29 cellular contexts compared by ENCODE assay signal in genomic region chr1:182974792-182975191, GRCh38. TPM values are rescaled to one million over a fixed set of nuclear protein-coding genes. Genes with fewer than 3 reads are reported as not detected.
A peak's percentile ranks its signal among the peaks of the same experiment; 100 is the strongest.
DNase-seq lines count a peak whose midpoint lies in the region; ATAC-seq and TF ChIP-seq lines count a peak whose summit lies in the region.
"Had no signal": no experiment of that assay in that cellular context is flagged by ENCODE, and none has a peak within 500 bp of the region (broad histone marks: within the 10 kb centered on the region; RNA-seq: fewer than 3 reads in every experiment).

No MANE protein-coding gene starts in this region.

- TF ChIP-seq CTCF in Calu3 (IDR thresholded peaks at IDR 0.05; ENCODE audit: unreplicated experiment): no peak
- TF ChIP-seq CTCF in omental fat pad (IDR thresholded peaks at IDR 0.05): no peak
- no peak for TF ChIP-seq CTCF in esophagus squamous epithelium (IDR thresholded peaks at IDR 0.05)
- TF ChIP-seq CTCF in breast epithelium (IDR thresholded peaks at IDR 0.05): no peak

- BruUV-seq in Calu3 (replicated peaks; lab: Mats Ljungman, UMichigan): no TSS peak

- POLR2A ChIA-PET in CD8-positive, alpha-beta memory T cell (lab: Charles Lee): no interaction called here

- intact Hi-C loops in Calu3 (cut with micrococcal nuclease; ENCODE audit: unreplicated experiment) (loop anchor here (5.0 kb wide), 1 partner anchor 188 kb away; no protein-coding TSS in a partner anchor), esophagus squamous epithelium (cut with DNase I) (no loop called here), breast epithelium (cut with DNase I; ENCODE audit: low total_unique reads) (no loop called here)

- peaks cover 59% of the 10 kb centered on the region for H3K4me1 Mint-ChIP-seq in Calu3 (ENCODE audit: low read depth, unreplicated experiment)
- H3K4me1 Mint-ChIP-seq in CD8-positive, alpha-beta memory T cell: no peaks in the 10 kb centered on the region
- H3K4me1 Mint-ChIP-seq in stimulated activated naive B cell treated with anti-CD40 and anti-IgM and Interleukin-4, amounts not matched to agents 10 μg/mL and 1 μg/mL and 100 μg/mL, for 72 hours: no peaks in the 10 kb centered on the region
- H3K4me1 Mint-ChIP-seq: activated CD4-positive, alpha-beta memory T cell treated with anti-CD3 and anti-CD28 coated beads, Interleukin-2, amount 10 ng/mL, durations not matched to agents 7 days and 5 days; naive B cell had no signal

- no peak overlapping the region for H3K27ac ChIP-seq in CD8-positive, alpha-beta memory T cell (ENCODE audit: low read depth, low read length)
- H3K27ac ChIP-seq in esophagus squamous epithelium (no peak overlapping the region), breast epithelium (no peak overlapping the region)
- H3K27ac ChIP-seq: hepatocyte, KMS-11, upper lobe of left lung had no signal

- no peak overlapping the region for H3K4me3 ChIP-seq in CD8-positive, alpha-beta memory T cell (ENCODE audit: low read length)
- H3K4me3 ChIP-seq in esophagus squamous epithelium (no peak overlapping the region), breast epithelium (no peak overlapping the region)
- H3K4me3 ChIP-seq: hepatocyte, upper lobe of left lung had no signal

- H3K9me3 ChIP-seq in CD8-positive, alpha-beta memory T cell (ENCODE audit: low read length): no peaks in the 10 kb centered on the region
- H3K9me3 ChIP-seq in esophagus squamous epithelium: no peaks in the 10 kb centered on the region
- no peaks in the 10 kb centered on the region for H3K9me3 ChIP-seq in breast epithelium
- H3K9me3 ChIP-seq: upper lobe of left lung had no signal

- TF ChIP-seq POLR2A in esophagus squamous epithelium (IDR thresholded peaks at IDR 0.05): no peak
- no peak for TF ChIP-seq POLR2A in breast epithelium (IDR thresholded peaks at IDR 0.05)

- ATAC-seq in omental fat pad (ENCODE audit: low FRiP score): peak; percentile 41
- no peak for ATAC-seq in stimulated activated naive B cell treated with anti-CD40 and anti-IgM and Interleukin-4, amounts not matched to agents 10 μg/mL and 1 μg/mL and 100 μg/mL, for 72 hours (replicated peaks)
- ATAC-seq: right cardiac atrium had no signal

- H3K4me1 ChIP-seq in CD8-positive, alpha-beta memory T cell (ENCODE audit: insufficient read depth, low read length): no peaks in the 10 kb centered on the region
- no peaks in the 10 kb centered on the region for H3K4me1 ChIP-seq in esophagus squamous epithelium
- no peaks in the 10 kb centered on the region for H3K4me1 ChIP-seq in breast epithelium
- H3K4me1 ChIP-seq: upper lobe of left lung had no signal

- DNase-seq in Calu3: no peak
- DNase-seq in NCI-H226: peak; percentile 50
- DNase-seq in fibroblast of peridontal ligament (ENCODE audit: extremely low read depth): peak; percentile 25
- no peak for DNase-seq in omental fat pad (ENCODE audit: low spot score)
- DNase-seq in CD8-positive, alpha-beta memory T cell: no peak
- no peak for DNase-seq in esophagus squamous epithelium (lab: John Stamatoyannopoulos, UW)
- DNase-seq in breast epithelium (ENCODE audit: low spot score in 2 of 2): no peak
- DNase-seq in stimulated activated naive B cell treated with anti-CD40 and anti-IgM and Interleukin-4, amounts not matched to agents 10 μg/mL and 1 μg/mL and 100 μg/mL, for 72 hours: no peak
- DNase-seq: activated CD4-positive, alpha-beta memory T cell treated with anti-CD3 and anti-CD28 coated beads, Interleukin-2, amount 10 ng/mL, durations not matched to agents 7 days and 5 days; activated CD4-positive, CD25-positive, alpha-beta regulatory T cell; activated gamma-delta T cell treated with Interleukin-2 at 50 U/mL for 16 hours; C1 segment of cervical spinal cord; kidney; naive B cell; NCI-H1048; NCI-H187 treated with DMSO at 0.1 percent for 48 hours; NCI-H2227 treated with DMSO at 0.1 percent for 48 hours; NCI-H774; right cardiac atrium; Right ventricle myocardium superior; T1000; upper lobe of left lung had no signal

- no peaks in the 10 kb centered on the region for H3K27me3 Mint-ChIP-seq in Calu3 (ENCODE audit: unreplicated experiment)
- peaks cover 2 to 7% of the 10 kb centered on the region in 2 donors for H3K27me3 Mint-ChIP-seq in CD8-positive, alpha-beta memory T cell
- peaks cover 0 to 7% of the 10 kb centered on the region in 2 donors for H3K27me3 Mint-ChIP-seq in stimulated activated naive B cell treated with anti-CD40 and anti-IgM and Interleukin-4, amounts not matched to agents 10 μg/mL and 1 μg/mL and 100 μg/mL, for 72 hours
- H3K27me3 Mint-ChIP-seq: dendritic cell treated with granulocyte-macrophage colony-stimulating factor and Interleukin-4, amounts not matched to agents 40 ng/mL and 50 ng/mL, for 4 days; naive B cell had no signal

- H3K4me3 Mint-ChIP-seq in Calu3 (ENCODE audit: low read depth, unreplicated experiment): no peak overlapping the region
- no peak overlapping the region for H3K4me3 Mint-ChIP-seq in CD8-positive, alpha-beta memory T cell
- no peak overlapping the region for H3K4me3 Mint-ChIP-seq in stimulated activated naive B cell treated with anti-CD40 and anti-IgM and Interleukin-4, amounts not matched to agents 10 μg/mL and 1 μg/mL and 100 μg/mL, for 72 hours
- H3K4me3 Mint-ChIP-seq: activated CD4-positive, alpha-beta memory T cell treated with anti-CD3 and anti-CD28 coated beads, Interleukin-2, amount 10 ng/mL, durations not matched to agents 7 days and 5 days; dendritic cell treated with granulocyte-macrophage colony-stimulating factor and Interleukin-4, amounts not matched to agents 40 ng/mL and 50 ng/mL, for 4 days; naive B cell had no signal

- H3K9me3 Mint-ChIP-seq in Calu3 (ENCODE audit: low read depth, unreplicated experiment): no peaks in the 10 kb centered on the region
- no peaks in the 10 kb centered on the region for H3K9me3 Mint-ChIP-seq in CD8-positive, alpha-beta memory T cell
- no peaks in the 10 kb centered on the region for H3K9me3 Mint-ChIP-seq in stimulated activated naive B cell treated with anti-CD40 and anti-IgM and Interleukin-4, amounts not matched to agents 10 μg/mL and 1 μg/mL and 100 μg/mL, for 72 hours
- H3K9me3 Mint-ChIP-seq: activated CD4-positive, alpha-beta memory T cell treated with anti-CD3 and anti-CD28 coated beads, Interleukin-2, amount 10 ng/mL, durations not matched to agents 7 days and 5 days; dendritic cell treated with granulocyte-macrophage colony-stimulating factor and Interleukin-4, amounts not matched to agents 40 ng/mL and 50 ng/mL, for 4 days; naive B cell had no signal

- H3K36me3 ChIP-seq in CD8-positive, alpha-beta memory T cell (ENCODE audit: insufficient read depth, low read length): no peaks in the 10 kb centered on the region
- H3K36me3 ChIP-seq in esophagus squamous epithelium (no peaks in the 10 kb centered on the region), breast epithelium (no peaks in the 10 kb centered on the region)
- H3K36me3 ChIP-seq: upper lobe of left lung had no signal

- peak overlapping the region; percentile 37 for H3K27ac Mint-ChIP-seq in Calu3 (ENCODE audit: unreplicated experiment)
- H3K27ac Mint-ChIP-seq in CD8-positive, alpha-beta memory T cell: no peak overlapping the region
- no peak overlapping the region for H3K27ac Mint-ChIP-seq in stimulated activated naive B cell treated with anti-CD40 and anti-IgM and Interleukin-4, amounts not matched to agents 10 μg/mL and 1 μg/mL and 100 μg/mL, for 72 hours
- H3K27ac Mint-ChIP-seq: activated CD4-positive, alpha-beta memory T cell treated with anti-CD3 and anti-CD28 coated beads, Interleukin-2, amount 10 ng/mL, durations not matched to agents 7 days and 5 days; dendritic cell treated with granulocyte-macrophage colony-stimulating factor and Interleukin-4, amounts not matched to agents 40 ng/mL and 50 ng/mL, for 4 days had no signal

- no peaks in the 10 kb centered on the region for H3K36me3 Mint-ChIP-seq in Calu3 (ENCODE audit: insufficient read depth, unreplicated experiment)
- H3K36me3 Mint-ChIP-seq in CD8-positive, alpha-beta memory T cell: no peaks in the 10 kb centered on the region
- no peaks in the 10 kb centered on the region for H3K36me3 Mint-ChIP-seq in stimulated activated naive B cell treated with anti-CD40 and anti-IgM and Interleukin-4, amounts not matched to agents 10 μg/mL and 1 μg/mL and 100 μg/mL, for 72 hours
- H3K36me3 Mint-ChIP-seq: naive B cell had no signal

- peaks cover under 1% of the 10 kb centered on the region for H3K27me3 ChIP-seq in CD8-positive, alpha-beta memory T cell (ENCODE audit: insufficient read depth, low read length, poor library complexity, severe bottlenecking)
- no peaks in the 10 kb centered on the region for H3K27me3 ChIP-seq in esophagus squamous epithelium
- no peaks in the 10 kb centered on the region for H3K27me3 ChIP-seq in breast epithelium
- H3K27me3 ChIP-seq: hepatocyte, upper lobe of left lung had no signal

- CTCF ChIA-PET in Calu3 (lab: Charles Lee): interaction anchor here (0.6 to 1.4 kb wide), 6 partner anchors 12 to 50 kb away, joined by 3 to 5 read pairs (median 4); no protein-coding TSS in a partner anchor
- CTCF ChIA-PET in CD8-positive, alpha-beta memory T cell (lab: Charles Lee): no interaction called here

- 70% methylated on average over 2 of the region's 2 CpGs for WGBS in esophagus squamous epithelium, 2 donors

RNA-seq across cellular contexts. Expression of gene SHCBP1L, which starts 21.8 kb away (rescaled TPM):
- not detected in 2 replicates for total RNA-seq in Calu3 (2022)
- 1 to 10 TPM in 1 of 4 donors, not detected in 3; 2.8 TPM for total RNA-seq in omental fat pad
- not detected for total RNA-seq in CD8-positive, alpha-beta memory T cell
- polyA plus RNA-seq in CD8-positive, alpha-beta memory T cell: not detected
- total RNA-seq in esophagus squamous epithelium: under 1 TPM in 1 of 4 donors, not detected in 3; 0.40 TPM
- total RNA-seq in breast epithelium: under 1 TPM in 1 of 3 donors, not detected in 2; 0.80 TPM
- total RNA-seq: A673; activated CD4-positive, alpha-beta memory T cell treated with anti-CD3 and anti-CD28 coated beads, Interleukin-2, amount 10 ng/mL, durations not matched to agents 7 days and 5 days; cardiac septum; hepatocyte; kidney; lung microvascular endothelial cell; osteoblast; right cardiac atrium; Right ventricle myocardium superior; upper lobe of left lung had no signal
- polyA plus RNA-seq: hepatocyte had no signal

RNA-seq across cellular contexts. Expression of gene LAMC1, which starts 48.4 kb away (rescaled TPM):
- 368 and 579 TPM in 2 replicates for total RNA-seq in Calu3 (2022)
- 100 to 1,000 TPM; 377 to 829 (median 461) TPM for total RNA-seq in omental fat pad
- under 1 TPM; 0.33 to 0.58 TPM for total RNA-seq in CD8-positive, alpha-beta memory T cell
- not detected for polyA plus RNA-seq in CD8-positive, alpha-beta memory T cell
- total RNA-seq in esophagus squamous epithelium: 100 to 1,000 TPM in 1 of 4 donors, 10 to 100 TPM in 3; 26.3 to 275 (median 60.0) TPM
- total RNA-seq in breast epithelium: 100 to 1,000 TPM; 125 to 679 (median 249) TPM

Comparison
In these comparisons a context has a peak if more than half of its experiments do, and no peak if none do; other contexts are left out.
1. DNase-seq: peak in NCI-H226 (single experiment) and fibroblast of peridontal ligament (single experiment); none in Calu3 (single experiment), omental fat pad (single experiment), CD8-positive, alpha-beta memory T cell (0 of 5), esophagus squamous epithelium (single experiment), breast epithelium (0 of 2) and stimulated activated naive B cell treated with anti-CD40 and anti-IgM and Interleukin-4, amounts not matched to agents 10 μg/mL and 1 μg/mL and 100 μg/mL, for 72 hours (single experiment).
2. RNA of gene LAMC1, which starts 48.4 kb away (total RNA-seq): 368 to 579 TPM in Calu3, 377 to 829 TPM in omental fat pad, 125 to 679 TPM in breast epithelium and 26.3 to 275 TPM in esophagus squamous epithelium; 0.33 to 0.58 TPM in CD8-positive, alpha-beta memory T cell; every median in the first group is over 10 times any median in the second.